In genomic region chr3:195705081-195705991, GRCh38 we compare ENCODE assay signal across 17 cellular contexts. TPM values are rescaled to one million over a fixed set of nuclear protein-coding genes. Genes with fewer than 3 reads are reported as not detected.
DNase-seq lines count a peak whose midpoint lies in the region; ATAC-seq, FAIRE-seq and TF ChIP-seq lines count a peak whose summit lies in the region.
"Had no signal": no experiment of that assay in that cellular context is flagged by ENCODE, and none has a peak within 500 bp of the region (broad histone marks: within the 10 kb centered on the region; RNA-seq: fewer than 3 reads in every experiment).

No MANE protein-coding gene starts in this region.

- DNase-seq in Calu3 (no peak), GM20000 (ENCODE audit: low spot score) (peak; percentile 5), endodermal cell (peak; percentile 74), pancreas (no peak), DMS153 (lab: John Stamatoyannopoulos, UW) (no peak), MCF 10A (ENCODE audit: unreplicated experiment) (no peak), GM10266 (ENCODE audit: extremely low spot score) (no peak)
- DNase-seq: activated CD4-positive, CD25-positive, alpha-beta regulatory T cell; adrenal gland; NCI-H1092 treated with DMSO at 0.1 percent for 48 hours; NCI-H2081 treated with DMSO at 0.1 percent for 48 hours had no signal

- no peaks in the 10 kb centered on the region for H3K27me3 ChIP-seq in endodermal cell (ENCODE audit: control insufficient read depth, insufficient read depth, low read length, poor library complexity, severe bottlenecking)
- no peaks in the 10 kb centered on the region for H3K27me3 ChIP-seq in pancreas
- H3K27me3 ChIP-seq: adrenal gland, heart left ventricle, right atrium auricular region had no signal

- CTCF ChIA-PET in Calu3 (lab: Charles Lee) = no interaction called here
- CTCF ChIA-PET in MCF 10A (lab: Yijun Ruan, JAX) = no interaction called here

- H3K4me3 ChIP-seq in endodermal cell (ENCODE audit: low read length) = peak overlapping the region; percentile 21
- no peak overlapping the region for H3K4me3 ChIP-seq in pancreas
- H3K4me3 ChIP-seq: adrenal gland, heart left ventricle, right atrium auricular region, SK-N-MC had no signal

- no TSS peak for BruUV-seq in Calu3 (replicated peaks; lab: Mats Ljungman, UMichigan)
- BruUV-seq in MCF 10A (replicated peaks; lab: Mats Ljungman, UMichigan) = no TSS peak

- no peaks in the 10 kb centered on the region for H3K36me3 ChIP-seq in endodermal cell (ENCODE audit: control insufficient read depth, insufficient read depth, low read length)
- peaks cover 0 to 16% (median 9%) of the 10 kb centered on the region in 3 donors for H3K36me3 ChIP-seq in pancreas

- no peak overlapping the region for H3K9ac ChIP-seq in endodermal cell (ENCODE audit: extremely low read depth, low read length, poor library complexity, severe bottlenecking)

- H3K9me3 ChIP-seq in endodermal cell (ENCODE audit: control insufficient read depth, low read length) = peaks cover 5% of the 10 kb centered on the region
- no peaks in the 10 kb centered on the region for H3K9me3 ChIP-seq in pancreas
- H3K9me3 ChIP-seq: adrenal gland, heart left ventricle, right atrium auricular region had no signal

- H3K27me3 Mint-ChIP-seq in Calu3 (ENCODE audit: unreplicated experiment) = no peaks in the 10 kb centered on the region
- H3K27me3 Mint-ChIP-seq in endodermal cell (ENCODE audit: insufficient read depth) = no peaks in the 10 kb centered on the region
- no peaks in the 10 kb centered on the region for H3K27me3 Mint-ChIP-seq in MCF 10A (ENCODE audit: insufficient read depth, unreplicated experiment)

- H3K36me3 Mint-ChIP-seq in Calu3 (ENCODE audit: insufficient read depth, unreplicated experiment) (peaks cover 53% of the 10 kb centered on the region), endodermal cell (ENCODE audit: low read depth) (peaks cover 7% of the 10 kb centered on the region), MCF 10A (ENCODE audit: insufficient read depth, unreplicated experiment) (peaks cover 5% of the 10 kb centered on the region)

- H3K27ac Mint-ChIP-seq in Calu3 (ENCODE audit: unreplicated experiment) (peak overlapping the region; percentile 5), endodermal cell (peak overlapping the region; percentile 16), MCF 10A (ENCODE audit: low read depth, unreplicated experiment) (no peak overlapping the region)

- POLR2A ChIA-PET in MCF 10A (lab: Yijun Ruan, JAX) = interaction anchor here (0.6 to 4.8 kb wide), 3 partner anchors 9 to 34 kb away, joined by 4 to 24 read pairs (median 5); no protein-coding TSS in a partner anchor

- 84 to 86% methylated on average over 9 of the region's 9 CpGs for WGBS in endodermal cell (ENCODE audit: insufficient coverage in 1 of 2, insufficient read length in 1 of 2), 2 experiments
- WGBS in pancreas, 2 donors = 92% methylated on average over 9 of the region's 9 CpGs

- H3K4me1 ChIP-seq in endodermal cell (ENCODE audit: control insufficient read depth, insufficient read depth, low read length) = peaks cover 10% of the 10 kb centered on the region
- no peaks in the 10 kb centered on the region for H3K4me1 ChIP-seq in pancreas
- H3K4me1 ChIP-seq: adrenal gland, heart left ventricle, right atrium auricular region had no signal

- intact Hi-C loops in Calu3 (cut with micrococcal nuclease; ENCODE audit: unreplicated experiment) (no loop called here), pancreas (cut with DNase I) (no loop called here), MCF 10A (cut with micrococcal nuclease) (no loop called here)

- peak in 3 of 4 donors; percentile 4 to 9 (median 8) for ATAC-seq in pancreas

- no peak for TF ChIP-seq CTCF in Calu3 (IDR thresholded peaks at IDR 0.05; ENCODE audit: unreplicated experiment)
- no peak for TF ChIP-seq CTCF in GM20000 (IDR thresholded peaks at IDR 0.05; ENCODE audit: extremely low read depth, missing control alignments)
- TF ChIP-seq CTCF in endodermal cell (conservative IDR thresholded peaks at IDR 0.05) = no peak
- no peak for TF ChIP-seq CTCF in pancreas (IDR thresholded peaks at IDR 0.05)
- no peak for TF ChIP-seq CTCF in MCF 10A (IDR thresholded peaks at IDR 0.05; ENCODE audit: unreplicated experiment)
- TF ChIP-seq CTCF in GM10266 (IDR thresholded peaks at IDR 0.05; ENCODE audit: control insufficient read depth, insufficient read depth, low read depth, missing control alignments) = no peak

- FAIRE-seq in pancreas (lab: Jason Lieb, UNC) = no peak
- FAIRE-seq: bronchial epithelial cell had no signal

- H3K27ac ChIP-seq in endodermal cell (ENCODE audit: low read depth, low read length) = no peak overlapping the region
- no peak overlapping the region for H3K27ac ChIP-seq in pancreas
- H3K27ac ChIP-seq: adrenal gland, heart left ventricle, right atrium auricular region, SK-N-MC had no signal

- H3K9me3 Mint-ChIP-seq in Calu3 (ENCODE audit: low read depth, unreplicated experiment) (peaks cover 4% of the 10 kb centered on the region), endodermal cell (peaks cover 30% of the 10 kb centered on the region), MCF 10A (ENCODE audit: unreplicated experiment) (no peaks in the 10 kb centered on the region)

- H3K4me3 Mint-ChIP-seq in Calu3 (ENCODE audit: low read depth, unreplicated experiment) (no peak overlapping the region), endodermal cell (peak overlapping the region; percentile 10), MCF 10A (ENCODE audit: unreplicated experiment) (no peak overlapping the region)

- H3K4me1 Mint-ChIP-seq in Calu3 (ENCODE audit: low read depth, unreplicated experiment) = no peaks in the 10 kb centered on the region
- H3K4me1 Mint-ChIP-seq in endodermal cell = peaks cover 37% of the 10 kb centered on the region
- H3K4me1 Mint-ChIP-seq in MCF 10A (ENCODE audit: insufficient read depth, unreplicated experiment) = no peaks in the 10 kb centered on the region

RNA-seq across cellular contexts. Expression of gene MUC20, which starts 15.4 kb away (rescaled TPM):
- total RNA-seq in Calu3 (2022) = 83.1 and 128 TPM in 2 replicates
- 1 to 10 TPM in 1 of 2 donors, under 1 TPM in 1; 0.89 to 1.3 TPM for total RNA-seq in endodermal cell
- polyA plus RNA-seq in endodermal cell (2013, experiment 1 of 2) = 0.89 TPM
- 1.7 TPM for polyA plus RNA-seq in endodermal cell (2013, experiment 2 of 2)
- 10 to 100 TPM in 2 of 6 donors, 1 to 10 TPM in 4; 5.2 to 35.9 (median 8.5) TPM for total RNA-seq in pancreas
- polyA plus RNA-seq in pancreas = 10 to 100 TPM; 28.8 to 30.4 TPM
- 2.3 and 3.5 TPM in 2 replicates for total RNA-seq in MCF 10A (2022)
- total RNA-seq: Daoy, LHCN-M2 had no signal

Comparison
In these comparisons a context has a peak if more than half of its experiments do, and no peak if none do; other contexts are left out.
1. DNase-seq: peak in GM20000 (single experiment) and endodermal cell (single experiment); none in Calu3 (single experiment), pancreas (0 of 6), DMS153 (single experiment), MCF 10A (single experiment) and GM10266 (single experiment).